ENCODE assay signal across 8 cellular contexts in genomic region chr7:66653719-66654274, GRCh38. TPM values are rescaled to one million over a fixed set of nuclear protein-coding genes. Genes with fewer than 3 reads are reported as not detected.
A peak's percentile ranks its signal among the peaks of the same experiment; 100 is the strongest.
DNase-seq lines count a peak whose midpoint lies in the region; ATAC-seq, FAIRE-seq and TF ChIP-seq lines count a peak whose summit lies in the region.
"Not testable (repeated sequence)": the region's sequence is repeated elsewhere in the genome, so short reads cannot be mapped to it uniquely, and the experiment has no call there.

No MANE protein-coding gene starts in this region.

- peak overlapping the region; percentile 98 for H3K27ac Mint-ChIP-seq in activated T-helper 17 cell treated with anti-CD3 and anti-CD28 coated beads, Interleukin-2, amount 50 U/mL, for 72 hours

- CTCF ChIA-PET in A549 (lab: Yijun Ruan, JAX), result interaction anchor here (0.9 to 1.6 kb wide), 5 partner anchors 9 to 96 kb away, joined by 3 to 6 read pairs (median 4); partner anchors contain the start of gene RABGEF1
- CTCF ChIA-PET in PC-3 (lab: Charles Lee), result not testable (repeated sequence)

- TF ChIP-seq RAD21 in A549 (conservative IDR thresholded peaks at IDR 0.05 in 1 of 2, IDR thresholded peaks at IDR 0.05 in 1 of 2), result not testable (repeated sequence)

- not testable (repeated sequence) for H3K9me3 ChIP-seq in A549; PC-3 (ENCODE audit: low read length); colonic mucosa; right atrium auricular region; muscle layer of duodenum (ENCODE audit: control insufficient read depth in 1 of 2, low read length in 2 of 2); small intestine (ENCODE audit: control insufficient read depth, low read depth)

- H3K27ac ChIP-seq in A549, result peak overlapping the region; percentile 89 to 92
- H3K27ac ChIP-seq in PC-3 (ENCODE audit: low read length), result peak overlapping the region; percentile 88
- H3K27ac ChIP-seq in colonic mucosa, result peak overlapping the region; percentile 97
- peak overlapping the region; percentile 95 to 99 for H3K27ac ChIP-seq in right atrium auricular region
- H3K27ac ChIP-seq in muscle layer of duodenum (ENCODE audit: low read length), result peak overlapping the region; percentile 94
- peak overlapping the region; percentile 96 to 100 for H3K27ac ChIP-seq in small intestine (ENCODE audit: low read depth in 1 of 2, low read length in 1 of 2)

- POLR2A ChIA-PET in A549 (lab: Yijun Ruan, JAX) (interaction anchor here (0.6 to 2.6 kb wide), 8 partner anchors 12 to 623 kb away, joined by 3 to 21 read pairs (median 6); partner anchors contain the start of genes KCTD7 and RABGEF1), PC-3 (lab: Charles Lee; ENCODE audit: unreplicated experiment) (interaction anchor here (0.5 to 1.0 kb wide), 2 partner anchors 26 to 89 kb away, joined by 3 read pairs; no protein-coding TSS in a partner anchor)

- not testable (repeated sequence) for TF ChIP-seq POLR2A in A549 (IDR thresholded peaks at IDR 0.05; ENCODE audit: low read length)

- H3K4me1 ChIP-seq in A549, result peaks cover 16% of the 10 kb centered on the region
- H3K4me1 ChIP-seq in PC-3 (ENCODE audit: insufficient read depth, low read length); colonic mucosa; small intestine (ENCODE audit: control insufficient read depth in 2 of 2, insufficient read depth in 1 of 2, low read depth in 1 of 2, low read length in 1 of 2): not testable (repeated sequence)
- H3K4me1 ChIP-seq in right atrium auricular region, result peaks cover 0 to 18% of the 10 kb centered on the region in 2 donors
- H3K4me1 ChIP-seq in muscle layer of duodenum (ENCODE audit: control insufficient read depth in 1 of 2, insufficient read depth in 2 of 2, low read length in 2 of 2), result peaks cover 0 to 14% of the 10 kb centered on the region in 2 donors

- intact Hi-C loops in PC-3 (cut with micrococcal nuclease), result loop anchor here (1.0 to 10.0 kb wide), 3 partner anchors 25 to 59 kb away; partner anchors contain the start of gene KCTD7
- intact Hi-C loops in colonic mucosa (cut with DNase I), result loop anchor here (1.0 to 10.0 kb wide), 2 partner anchors 25 to 59 kb away; partner anchors contain the start of gene KCTD7

- not testable (repeated sequence) for ATAC-seq in A549; PC-3; activated T-helper 17 cell treated with anti-CD3 and anti-CD28 coated beads, Interleukin-2, amount 50 U/mL, for 72 hours (replicated peaks)

- H3K9ac ChIP-seq in PC-3 (ENCODE audit: low read length), result peak overlapping the region; percentile 94
- H3K9ac ChIP-seq in colonic mucosa (ENCODE audit: low read depth in 2 of 2, low read length in 2 of 2), result peak overlapping the region; percentile 74 to 88

- H3K4me3 ChIP-seq in A549, result peak overlapping the region; percentile 94
- peak overlapping the region; percentile 88 for H3K4me3 ChIP-seq in GM12875 (ENCODE audit: low read depth, low read length)
- peak overlapping the region; percentile 73 for H3K4me3 ChIP-seq in PC-3 (ENCODE audit: low read length)
- peak overlapping the region; percentile 79 for H3K4me3 ChIP-seq in colonic mucosa
- peak overlapping the region; percentile 66 to 87 for H3K4me3 ChIP-seq in right atrium auricular region
- peak overlapping the region; percentile 71 to 92 for H3K4me3 ChIP-seq in muscle layer of duodenum (ENCODE audit: low read depth in 1 of 2, low read length in 2 of 2)
- H3K4me3 ChIP-seq in small intestine (ENCODE audit: low read depth in 1 of 2, low read length in 2 of 2), result peak overlapping the region; percentile 64 to 76

- not testable (repeated sequence) for H3K27me3 Mint-ChIP-seq in activated T-helper 17 cell treated with anti-CD3 and anti-CD28 coated beads, Interleukin-2, amount 50 U/mL, for 72 hours

- not testable (repeated sequence) for H3K9me3 Mint-ChIP-seq in activated T-helper 17 cell treated with anti-CD3 and anti-CD28 coated beads, Interleukin-2, amount 50 U/mL, for 72 hours

- TF ChIP-seq EP300 in A549 (IDR thresholded peaks at IDR 0.05), result not testable (repeated sequence)

- H3K79me2 ChIP-seq in PC-3 (ENCODE audit: low read length), result peaks cover 47% of the 10 kb centered on the region

- H3K36me3 ChIP-seq in PC-3 (ENCODE audit: low read depth, low read length); colonic mucosa; right atrium auricular region; muscle layer of duodenum (ENCODE audit: control insufficient read depth in 1 of 2, insufficient read depth in 2 of 2, low read length in 2 of 2); small intestine (ENCODE audit: control insufficient read depth in 2 of 2, insufficient read depth in 2 of 2, low read length in 2 of 2): not testable (repeated sequence)

- H3F3A ChIP-seq in PC-3 (ENCODE audit: low read length, unreplicated experiment), result not testable (repeated sequence)

- not testable (repeated sequence) for H3K9me2 ChIP-seq in PC-3 (replicated peaks; ENCODE audit: low read length)

- H3K4me1 Mint-ChIP-seq in activated T-helper 17 cell treated with anti-CD3 and anti-CD28 coated beads, Interleukin-2, amount 50 U/mL, for 72 hours, result not testable (repeated sequence)

- peak overlapping the region; percentile 71 for H2AFZ ChIP-seq in PC-3 (ENCODE audit: low read length)

- WGBS in A549 (ENCODE audit: missing lambda C conversion rate), result 7% methylated on average over 33 of the region's 41 CpGs
- WGBS in small intestine, 3 donors, result 7 to 10% (median 10%) methylated on average over 40 to 41 of the region's 41 CpGs

- H3K4me2 ChIP-seq in A549 (peak overlapping the region; percentile 91), PC-3 (ENCODE audit: low read length) (peak overlapping the region; percentile 98)

- H3K4me3 Mint-ChIP-seq in activated T-helper 17 cell treated with anti-CD3 and anti-CD28 coated beads, Interleukin-2, amount 50 U/mL, for 72 hours, result peak overlapping the region; percentile 88

- not testable (repeated sequence) for H4K20me1 ChIP-seq in PC-3 (ENCODE audit: low read length)

- FAIRE-seq in A549 (lab: Jason Lieb, UNC); small intestine (lab: Jason Lieb, UNC): not testable (repeated sequence)

- H3K27me3 ChIP-seq in PC-3 (ENCODE audit: low read length); colonic mucosa; right atrium auricular region; muscle layer of duodenum (ENCODE audit: low read depth, low read length); small intestine (ENCODE audit: control insufficient read depth in 2 of 2, insufficient read depth in 2 of 2, low read length in 2 of 2): not testable (repeated sequence)

- DNase-seq in A549 (ENCODE audit: low read depth in 1 of 2, low spot score in 1 of 2); PC-3; colonic mucosa; right atrium auricular region (ENCODE audit: low spot score); small intestine: not testable (repeated sequence)

- not testable (repeated sequence) for TF ChIP-seq CTCF in A549 (IDR thresholded peaks at IDR 0.05); PC-3 (conservative IDR thresholded peaks at IDR 0.05; ENCODE audit: low read depth, low read length); colonic mucosa (IDR thresholded peaks at IDR 0.05)
- TF ChIP-seq CTCF in GM12875 (IDR thresholded peaks at IDR 0.05; ENCODE audit: borderline replicate concordance, insufficient read depth, low read depth, low read length) (0 out of 2 replicates have a peak, but pooled peaks have one; percentile 13), right atrium auricular region (IDR thresholded peaks at IDR 0.05) (peak in 1 of 2 donors; percentile 55)

- H3K36me3 Mint-ChIP-seq in activated T-helper 17 cell treated with anti-CD3 and anti-CD28 coated beads, Interleukin-2, amount 50 U/mL, for 72 hours (ENCODE audit: low read depth), result peaks cover 16% of the 10 kb centered on the region

- TSS peak; percentile 89 for BruUV-seq in PC-3 (replicated peaks; lab: Mats Ljungman, UMichigan)

TF ChIP-seq in A549, 52 proteins besides CTCF, POLR2A, EP300 and RAD21:
- TF ChIP-seq CHD4 (IDR thresholded peaks at IDR 0.05; ENCODE audit: borderline replicate concordance) (peak; percentile 90; the same call in 1 of the 2 replicates), PHF8 (IDR thresholded peaks at IDR 0.05; ENCODE audit: borderline replicate concordance, low read depth) (peak; percentile 74; the same call in 1 of the 2 replicates)

RNA-seq across cellular contexts. Expression of gene KCTD7, which starts 25.1 kb away (rescaled TPM):
- polyA plus RNA-seq in A549 (2011; rRNA removed) (10.3 and 11.7 TPM in 2 replicates), A549 (2017; fragmentation: RNase III; extraction: RNeasy Plus Mini Kit Qiagen cat#74134 plus additional on column Dnase treatment) (7.4 to 9.7 TPM (median 8.1 TPM) in 3 replicates), small intestine (1 to 10 TPM; 2.5 to 5.0 (median 2.7) TPM)
- polyA plus RNA-seq in A549 (2012; cell fraction: cytosol; rRNA removed), result 8.3 and 9.9 TPM in 2 replicates
- polyA plus RNA-seq in A549 (2012; cell fraction: nucleus; rRNA removed), result 16.1 and 16.9 TPM in 2 replicates
- 14.8 and 17.3 TPM in 2 replicates for polyA minus RNA-seq in A549 (2011; rRNA and poly(A)+ RNA removed)
- total RNA-seq in PC-3 (2014; rRNA removed) (5.5 and 7.4 TPM in 2 replicates), colonic mucosa (1 to 10 TPM; 4.1 to 6.1 TPM), right atrium auricular region (1 to 10 TPM; 8.6 to 10.0 TPM)
- total RNA-seq in activated T-helper 17 cell treated with anti-CD3 and anti-CD28 coated beads, Interleukin-2, amount 50 U/mL, for 72 hours, result 10 to 100 TPM; 14.7 to 15.5 TPM
